Comparison of ENCODE assay signal across 19 cellular contexts in the genomic region with DNA sequence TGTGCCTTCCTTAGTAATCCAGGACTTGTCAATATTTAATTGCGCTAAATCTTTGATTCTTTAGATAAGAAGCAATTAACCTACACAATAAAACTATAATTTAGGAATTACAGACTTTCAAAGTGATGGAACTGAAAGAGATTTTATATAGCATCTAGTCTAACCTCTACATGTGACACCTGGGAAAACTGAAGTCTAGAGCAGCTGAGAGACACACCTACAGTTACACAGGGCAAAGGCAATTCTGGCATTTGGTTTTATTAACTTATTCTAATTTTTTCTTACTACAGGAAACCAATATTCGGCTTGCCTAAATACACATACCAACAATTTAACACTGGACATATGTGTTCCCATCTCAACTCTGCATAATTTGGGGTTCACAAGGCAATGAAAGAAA.
DNase-seq lines count a peak whose midpoint lies in the region; ATAC-seq, FAIRE-seq and TF ChIP-seq lines count a peak whose summit lies in the region.
"Had no signal": no experiment of that assay in that cellular context is flagged by ENCODE, and none has a peak within 500 bp of the region (broad histone marks: within the 10 kb centered on the region; RNA-seq: fewer than 3 reads in every experiment).

No MANE protein-coding gene starts in this region.

- ATAC-seq in mucosa of descending colon, result peak; percentile 78
- ATAC-seq in stimulated activated memory B cell treated with anti-CD40 and anti-IgM and Interleukin-4, amounts not matched to agents 10 μg/mL and 1 μg/mL and 100 μg/mL, for 72 hours, result peak; percentile 17
- no peak for ATAC-seq in activated naive CD8-positive, alpha-beta T cell treated with anti-CD3 and anti-CD28 coated beads, Interleukin-2, amount 50 U/mL, for 24 hours

- H3K27me3 Mint-ChIP-seq in stimulated activated memory B cell treated with anti-CD40 and anti-IgM and Interleukin-4, amounts not matched to agents 10 μg/mL and 1 μg/mL and 100 μg/mL, for 72 hours, result no peaks in the 10 kb centered on the region
- H3K27me3 Mint-ChIP-seq in activated naive CD8-positive, alpha-beta T cell treated with anti-CD3 and anti-CD28 coated beads, Interleukin-2, amount 50 U/mL, for 24 hours, result peaks cover 19% of the 10 kb centered on the region

- no peak overlapping the region for H3K4me3 Mint-ChIP-seq in stimulated activated memory B cell treated with anti-CD40 and anti-IgM and Interleukin-4, amounts not matched to agents 10 μg/mL and 1 μg/mL and 100 μg/mL, for 72 hours
- no peak overlapping the region for H3K4me3 Mint-ChIP-seq in activated naive CD8-positive, alpha-beta T cell treated with anti-CD3 and anti-CD28 coated beads, Interleukin-2, amount 50 U/mL, for 24 hours
- H3K4me3 Mint-ChIP-seq: CD4-positive, alpha-beta memory T cell had no signal

- no peaks in the 10 kb centered on the region for H3K36me3 Mint-ChIP-seq in stimulated activated memory B cell treated with anti-CD40 and anti-IgM and Interleukin-4, amounts not matched to agents 10 μg/mL and 1 μg/mL and 100 μg/mL, for 72 hours
- no peaks in the 10 kb centered on the region for H3K36me3 Mint-ChIP-seq in activated naive CD8-positive, alpha-beta T cell treated with anti-CD3 and anti-CD28 coated beads, Interleukin-2, amount 50 U/mL, for 24 hours (ENCODE audit: low read depth)
- H3K36me3 Mint-ChIP-seq: CD4-positive, alpha-beta memory T cell had no signal

- no peaks in the 10 kb centered on the region for H3K36me3 ChIP-seq in mucosa of descending colon (ENCODE audit: low read depth)

- no peak overlapping the region for H3K27ac Mint-ChIP-seq in stimulated activated memory B cell treated with anti-CD40 and anti-IgM and Interleukin-4, amounts not matched to agents 10 μg/mL and 1 μg/mL and 100 μg/mL, for 72 hours
- H3K27ac Mint-ChIP-seq in activated naive CD8-positive, alpha-beta T cell treated with anti-CD3 and anti-CD28 coated beads, Interleukin-2, amount 50 U/mL, for 24 hours, result no peak overlapping the region
- H3K27ac Mint-ChIP-seq: CD4-positive, alpha-beta memory T cell had no signal

- peaks cover 16% of the 10 kb centered on the region for H3K4me1 ChIP-seq in mucosa of descending colon (ENCODE audit: low read depth)

- no peaks in the 10 kb centered on the region for H3K9me3 Mint-ChIP-seq in stimulated activated memory B cell treated with anti-CD40 and anti-IgM and Interleukin-4, amounts not matched to agents 10 μg/mL and 1 μg/mL and 100 μg/mL, for 72 hours
- no peaks in the 10 kb centered on the region for H3K9me3 Mint-ChIP-seq in activated naive CD8-positive, alpha-beta T cell treated with anti-CD3 and anti-CD28 coated beads, Interleukin-2, amount 50 U/mL, for 24 hours
- H3K9me3 Mint-ChIP-seq: CD4-positive, alpha-beta memory T cell had no signal

- no peak overlapping the region for H3K4me3 ChIP-seq in mucosa of descending colon

- peak; percentile 10 for DNase-seq in NCI-H69 (lab: John Stamatoyannopoulos, UW)
- peak in 1 of 3 donors; percentile 28 for DNase-seq in mucosa of descending colon
- DNase-seq in activated naive CD8-positive, alpha-beta T cell treated with anti-CD3 and anti-CD28 coated beads, Interleukin-2, amount 50 U/mL, for 24 hours, result no peak
- DNase-seq in stimulated activated naive CD4-positive, alpha-beta T cell treated with Interleukin-2 at 50 U/mL for 16 hours (lab: John Stamatoyannopoulos, UW), result no peak
- no peak for DNase-seq in NCI-H446 treated with DMSO at 0.1 percent for 48 hours (lab: John Stamatoyannopoulos, UW)
- DNase-seq in germinal center (ENCODE audit: low spot score), result no peak
- DNase-seq: C1 segment of cervical spinal cord; Calu3; CD4-positive, alpha-beta memory T cell; COR-L47; DMS53; GF-D8; H7; HCEC 1CT had no signal

- intact Hi-C loops in mucosa of descending colon (cut with DNase I, micrococcal nuclease), result no loop called here

- H3K9me3 ChIP-seq in mucosa of descending colon, result no peaks in the 10 kb centered on the region

- no peaks in the 10 kb centered on the region for H3K4me1 Mint-ChIP-seq in stimulated activated memory B cell treated with anti-CD40 and anti-IgM and Interleukin-4, amounts not matched to agents 10 μg/mL and 1 μg/mL and 100 μg/mL, for 72 hours
- no peaks in the 10 kb centered on the region for H3K4me1 Mint-ChIP-seq in activated naive CD8-positive, alpha-beta T cell treated with anti-CD3 and anti-CD28 coated beads, Interleukin-2, amount 50 U/mL, for 24 hours
- H3K4me1 Mint-ChIP-seq: CD4-positive, alpha-beta memory T cell had no signal

- FAIRE-seq in colon (lab: Jason Lieb, UNC), result peak; percentile 72
- FAIRE-seq: GM12891, GM18507, H1 had no signal

- no peak for TF ChIP-seq CTCF in mucosa of descending colon (IDR thresholded peaks at IDR 0.05)
